9 cellular contexts compared by ENCODE assay signal in genomic region chr10:36534471-36535002, GRCh38.
A peak's percentile ranks its signal among the peaks of the same experiment; 100 is the strongest.
DNase-seq lines count a peak whose midpoint lies in the region; ATAC-seq lines count a peak whose summit lies in the region.
"Had no signal": no experiment of that assay in that cellular context is flagged by ENCODE, and none has a peak within 500 bp of the region (broad histone marks: within the 10 kb centered on the region; RNA-seq: fewer than 3 reads in every experiment).

No MANE protein-coding gene starts in this region.

- H3K36me3 Mint-ChIP-seq in naive B cell = no peaks in the 10 kb centered on the region
- H3K36me3 Mint-ChIP-seq: CD4-positive, CD25-positive, alpha-beta regulatory T cell had no signal

- ATAC-seq in HG03342 (IDR thresholded peaks at IDR 0.05; ENCODE audit: unreplicated experiment) (peak; percentile 97), naive B cell (ENCODE audit: low read depth in 2 of 2) (peak; percentile 98 to 99), left lobe of liver (no peak)

- peaks cover 0 to 4% (median under 1%) of the 10 kb centered on the region in 7 donors for H3K9me3 Mint-ChIP-seq in naive B cell

- peaks cover 0 to 6% (median 0%) of the 10 kb centered on the region in 3 donors for H3K27me3 Mint-ChIP-seq in naive B cell
- H3K27me3 Mint-ChIP-seq: CD4-positive, CD25-positive, alpha-beta regulatory T cell had no signal

- DNase-seq in activated T-cell treated with anti-CD3 and anti-CD28 coated beads for 4 hours (peak; percentile 0), T1000 (lab: John Stamatoyannopoulos, UW) (peak; percentile 70), naive B cell (peak; percentile 94), left lobe of liver (ENCODE audit: low spot score) (no peak)
- DNase-seq in activated T-cell treated with anti-CD3 and anti-CD28 coated beads, Interleukin-2, amount 50 U/mL, for 48 hours = no peak
- DNase-seq in stimulated activated CD4-positive, alpha-beta T cell treated with anti-CD3 and anti-CD28 coated beads, Interleukin-4, amount 100 ng/mL, for 24 hours = no peak
- DNase-seq in stimulated activated CD4-positive, alpha-beta T cell treated with anti-CD3 and anti-CD28 coated beads, Interleukin-15, amount 100 ng/mL, for 24 hours = no peak
- DNase-seq: CD4-positive, CD25-positive, alpha-beta regulatory T cell had no signal

- H3K4me1 Mint-ChIP-seq in naive B cell = peaks cover 30 to 62% (median 36%) of the 10 kb centered on the region in 3 donors

- peak overlapping the region in 7 of 8 donors; percentile 19 to 78 (median 41) for H3K4me3 Mint-ChIP-seq in naive B cell
- H3K4me3 Mint-ChIP-seq: CD4-positive, CD25-positive, alpha-beta regulatory T cell had no signal

- peak overlapping the region in 5 of 6 donors; percentile 74 to 96 (median 88) for H3K27ac Mint-ChIP-seq in naive B cell
- H3K27ac Mint-ChIP-seq: CD4-positive, CD25-positive, alpha-beta regulatory T cell had no signal

Comparison
In these comparisons a context has a peak if more than half of its experiments do, and no peak if none do; other contexts are left out.
1. DNase-seq: peak in activated T-cell treated with anti-CD3 and anti-CD28 coated beads for 4 hours (single experiment), T1000 (single experiment) and naive B cell (single experiment); none in activated T-cell treated with anti-CD3 and anti-CD28 coated beads, Interleukin-2, amount 50 U/mL, for 48 hours (0 of 2), left lobe of liver (single experiment), stimulated activated CD4-positive, alpha-beta T cell treated with anti-CD3 and anti-CD28 coated beads, Interleukin-4, amount 100 ng/mL, for 24 hours (single experiment) and stimulated activated CD4-positive, alpha-beta T cell treated with anti-CD3 and anti-CD28 coated beads, Interleukin-15, amount 100 ng/mL, for 24 hours (single experiment).